Comparison of ENCODE assay signal across 8 cellular contexts in genomic region chr2:85750509-85751299, GRCh38. TPM values are rescaled to one million over a fixed set of nuclear protein-coding genes. Genes with fewer than 3 reads are reported as not detected.
A peak's percentile ranks its signal among the peaks of the same experiment; 100 is the strongest.
DNase-seq lines count a peak whose midpoint lies in the region; ATAC-seq, FAIRE-seq and TF ChIP-seq lines count a peak whose summit lies in the region.

No MANE protein-coding gene starts in this region.

- DNase-seq in AG20443 (ENCODE audit: low spot score) (peak; percentile 72), H54 (ENCODE audit: insufficient read length, low spot score) (peak; percentile 68), Panc1 (ENCODE audit: low read depth, low spot score) (no peak), foreskin fibroblast (peak in 1 of 2 donors; percentile 81), nucleus accumbens (lab: John Stamatoyannopoulos, UW) (peak in 51 of 56 donors; percentile 13 to 84 (median 58)), thyroid gland (peak; percentile 83 to 84)
- peak; percentile 15 to 18 for DNase-seq in activated T-helper 1 cell treated with anti-CD3 and anti-CD28 coated beads, Interleukin-2, amount 50 U/mL, for 16 hours (ENCODE audit: low read depth in 1 of 2, low spot score in 1 of 2)

- no peak for TF ChIP-seq POLR2A in H54 (IDR thresholded peaks at IDR 0.05; ENCODE audit: low read depth, low read length)
- TF ChIP-seq POLR2A in thyroid gland (IDR thresholded peaks at IDR 0.05) = peak in 1 of 2 donors; percentile 20

- peak; percentile 92 for TF ChIP-seq CTCF in Panc1 (IDR thresholded peaks at IDR 0.05)
- TF ChIP-seq CTCF in foreskin fibroblast (IDR thresholded peaks at IDR 0.05; ENCODE audit: low read depth, low read length) = peak; percentile 91
- peak; percentile 48 to 88 (median 73) for TF ChIP-seq CTCF in thyroid gland (IDR thresholded peaks at IDR 0.05)

- H3K36me3 ChIP-seq in Panc1 (ENCODE audit: control insufficient read depth, insufficient read depth, low read length) (no peaks in the 10 kb centered on the region), thyroid gland (peaks cover 0 to 17% of the 10 kb centered on the region in 2 donors)

- H3K27ac ChIP-seq in Panc1 (ENCODE audit: low read length) (no peak overlapping the region; the same call in 1 of the 2 replicates), thyroid gland (peak overlapping the region; percentile 60 to 99 (median 99))

- intact Hi-C loops in Panc1 (cut with micrococcal nuclease; ENCODE audit: unreplicated experiment) = loop anchor here (1.0 to 5.0 kb wide), 2 partner anchors 47 to 64 kb away; no protein-coding TSS in a partner anchor
- intact Hi-C loops in thyroid gland (cut with DNase I) = no loop called here

- ATAC-seq in Panc1 (peak; percentile 74), HG02885 (IDR thresholded peaks at IDR 0.05; ENCODE audit: poor library complexity, unreplicated experiment) (no peak)

- H3K9me3 ChIP-seq in Panc1 (ENCODE audit: control insufficient read depth, insufficient read depth, low read depth, low read length) (no peaks in the 10 kb centered on the region), thyroid gland (no peaks in the 10 kb centered on the region)

- H3K4me3 ChIP-seq in Panc1 (ENCODE audit: low read depth in 2 of 2, low read length in 2 of 2) = no peak overlapping the region
- H3K4me3 ChIP-seq in foreskin fibroblast (ENCODE audit: low read depth in 1 of 2, low read length in 2 of 2) = no peak overlapping the region
- no peak overlapping the region for H3K4me3 ChIP-seq in thyroid gland (replicated peaks in 1 of 3)

- peaks cover 20% of the 10 kb centered on the region for H3K4me1 ChIP-seq in Panc1 (ENCODE audit: control insufficient read depth, insufficient read depth, low read length)
- peaks cover 18 to 53% of the 10 kb centered on the region in 2 donors for H3K4me1 ChIP-seq in thyroid gland

- no TSS peak for BruUV-seq in Panc1 (replicated peaks; lab: Mats Ljungman, UMichigan)

- POLR2A ChIA-PET in Panc1 (lab: Charles Lee) = no interaction called here

- no peak for FAIRE-seq in H54 (lab: Jason Lieb, UNC)

- 30 to 43% methylated on average over 5 to 8 of the region's 10 CpGs for WGBS in thyroid gland, 2 donors

- no peaks in the 10 kb centered on the region for H3K27me3 ChIP-seq in Panc1 (ENCODE audit: control insufficient read depth, insufficient read depth, low read length)
- H3K27me3 ChIP-seq in thyroid gland = no peaks in the 10 kb centered on the region

- CTCF ChIA-PET in Panc1 (lab: Charles Lee) = interaction anchor here (1.1 to 1.2 kb wide), 4 partner anchors 13 to 63 kb away, joined by 3 to 6 read pairs (median 4); no protein-coding TSS in a partner anchor

- in situ Hi-C loops in Panc1 (cut with HindIII; ENCODE audit: low pct_unique_long_range_greater_than_20kb, low sequenced_read_pairs) = no loop called here

RNA-seq across cellular contexts. Expression of gene ATOH8, which starts 3.1 kb away (rescaled TPM):
- total RNA-seq in Panc1 (2021; ENCODE audit: unreplicated experiment) = 3.8 TPM
- 3.7 TPM for polyA plus RNA-seq in Panc1 (2012; ENCODE audit: insufficient read length)
- total RNA-seq in thyroid gland = 100 to 1,000 TPM in 2 of 4 donors, 10 to 100 TPM in 2; 82.8 to 260 (median 167) TPM

RNA-seq across cellular contexts. Expression of gene GNLY, which starts 56.5 kb away (rescaled TPM):
- total RNA-seq in Panc1 (2021; ENCODE audit: unreplicated experiment) (not detected), thyroid gland (1 to 10 TPM in 1 of 4 donors, under 1 TPM in 2, not detected in 1; 0.22 to 3.6 (median 0.63) TPM)
- polyA plus RNA-seq in Panc1 (2012; ENCODE audit: insufficient read length) = not detected

Comparison
In these comparisons a context has a peak if more than half of its experiments do, and no peak if none do; other contexts are left out.
1. RNA of gene ATOH8, which starts 3.1 kb away (total RNA-seq): 82.8 to 260 TPM in thyroid gland; 3.8 TPM in Panc1 (single experiment); every median in the first group is over 10 times any median in the second.
2. Peak in every context shown above with its lines, with median percentiles within 50 percentile points of each other: CTCF ChIP-seq.